ENCODE assay signal across 12 cellular contexts in the genomic region with DNA sequence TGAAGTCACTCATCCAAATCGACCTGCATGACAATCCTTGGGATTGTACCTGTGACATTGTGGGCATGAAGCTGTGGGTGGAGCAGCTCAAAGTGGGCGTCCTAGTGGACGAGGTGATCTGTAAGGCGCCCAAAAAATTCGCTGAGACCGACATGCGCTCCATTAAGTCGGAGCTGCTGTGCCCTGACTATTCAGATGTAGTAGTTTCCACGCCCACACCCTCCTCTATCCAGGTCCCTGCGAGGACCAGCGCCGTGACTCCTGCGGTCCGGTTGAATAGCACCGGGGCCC. TPM values are rescaled to one million over a fixed set of nuclear protein-coding genes. Genes with fewer than 3 reads are reported as not detected.
DNase-seq lines count a peak whose midpoint lies in the region; ATAC-seq and TF ChIP-seq lines count a peak whose summit lies in the region.
"Had no signal": no experiment of that assay in that cellular context is flagged by ENCODE, and none has a peak within 500 bp of the region (broad histone marks: within the 10 kb centered on the region; RNA-seq: fewer than 3 reads in every experiment).

No MANE protein-coding gene starts in this region.

- DNase-seq in immature natural killer cell (no peak), spleen (no peak), CD1c-positive myeloid dendritic cell (ENCODE audit: extremely low spot score) (no peak), HuH-7.5 (ENCODE audit: low spot score) (no peak), occipital lobe (lab: John Stamatoyannopoulos, UW) (no peak)
- DNase-seq: activated naive CD4-positive, alpha-beta T cell treated with Interleukin-2 at 50 U/mL for 16 hours; HCEC 1CT; SIG-M5 had no signal

- H3K27me3 Mint-ChIP-seq in immature natural killer cell (ENCODE audit: low read depth in 3 of 3): peaks cover 18 to 49% (median 38%) of the 10 kb centered on the region in 3 donors

- H3K36me3 Mint-ChIP-seq in immature natural killer cell: peaks cover 0 to 4% (median 0%) of the 10 kb centered on the region in 3 donors
- H3K36me3 Mint-ChIP-seq: CD4-positive, CD25-positive, alpha-beta regulatory T cell had no signal

- peak overlapping the region in 1 of 6 donors; percentile 28 for H3K27ac Mint-ChIP-seq in immature natural killer cell
- H3K27ac Mint-ChIP-seq: CD4-positive, CD25-positive, alpha-beta regulatory T cell had no signal

- peaks cover 42 to 52% of the 10 kb centered on the region in 2 donors for H3K4me1 Mint-ChIP-seq in immature natural killer cell

- H3K79me2 ChIP-seq in KMS-11 (ENCODE audit: insufficient read depth, low read depth): no peaks in the 10 kb centered on the region

- H3K27ac ChIP-seq in KMS-11 (peak overlapping the region; percentile 87), cingulate gyrus (ENCODE audit: low read depth, low read length) (peak overlapping the region; percentile 14), spleen (no peak overlapping the region)

- H3K27me3 ChIP-seq in KMS-11 (ENCODE audit: insufficient read depth, low read depth) (no peaks in the 10 kb centered on the region; the same call in 1 of the 2 replicates), spleen (replicated peaks in 1 of 7) (peaks cover 5 to 70% (median 58%) of the 10 kb centered on the region in 7 donors)

- H2AFZ ChIP-seq in KMS-11 (ENCODE audit: low read depth): peak overlapping the region; percentile 81; the same call in 1 of the 2 replicates

- no peak for TF ChIP-seq POLR2A in spleen (IDR thresholded peaks at IDR 0.05)

- TF ChIP-seq CTCF in KMS-11 (conservative IDR thresholded peaks at IDR 0.05; ENCODE audit: low read depth, low read length) (no peak), spleen (IDR thresholded peaks at IDR 0.05 in 8 of 11, conservative IDR thresholded peaks at IDR 0.05 in 3 of 11) (no peak)

- no peak for ATAC-seq in GM19023 (IDR thresholded peaks at IDR 0.05; ENCODE audit: unreplicated experiment)

- H3K36me3 ChIP-seq in KMS-11 (ENCODE audit: insufficient read depth): no peaks in the 10 kb centered on the region
- no peaks in the 10 kb centered on the region for H3K36me3 ChIP-seq in spleen

- no peak overlapping the region for H3K4me3 ChIP-seq in KMS-11 (IDR thresholded peaks at IDR 0.05; ENCODE audit: insufficient read depth, low read depth, low read length)
- H3K4me3 ChIP-seq in spleen: peak overlapping the region in 6 of 8 donors; percentile 11 to 70 (median 36)

- H3K9ac ChIP-seq in KMS-11: no peak overlapping the region; the same call in 1 of the 2 replicates

- no peak overlapping the region for H3K4me2 ChIP-seq in KMS-11

- H4K20me1 ChIP-seq in KMS-11 (ENCODE audit: insufficient read depth): no peaks in the 10 kb centered on the region

- 27 to 64% (median 46%) methylated on average over 15 of the region's 15 CpGs for WGBS in spleen, 5 donors

- intact Hi-C loops in spleen (cut with DNase I; ENCODE audit: low total_unique reads): no loop called here

- H3K9me3 Mint-ChIP-seq in immature natural killer cell: peaks cover 0 to 1% (median 0%) of the 10 kb centered on the region in 6 donors

- peak overlapping the region; percentile 84 to 94 (median 87) for H3K4me3 Mint-ChIP-seq in immature natural killer cell

- H3K4me1 ChIP-seq in KMS-11 (ENCODE audit: low read depth, poor library complexity, severe bottlenecking) (no peaks in the 10 kb centered on the region), spleen (peaks cover 9 to 45% (median 36%) of the 10 kb centered on the region in 6 donors)

- peaks cover 0 to 9% (median 0%) of the 10 kb centered on the region in 8 donors for H3K9me3 ChIP-seq in spleen

RNA-seq across cellular contexts. Expression of gene SLITRK5, which starts 5.8 kb away (rescaled TPM):
- polyA plus RNA-seq in immature natural killer cell: under 1 TPM in 2 of 3 donors, not detected in 1; 0.07 to 0.16 TPM
- under 1 TPM in 6 of 7 donors, not detected in 1; 0.03 to 0.26 (median 0.12) TPM for total RNA-seq in spleen
- polyA plus RNA-seq in spleen: under 1 TPM; under 0.01 to 0.03 (median under 0.01) TPM
- 48.2 TPM for total RNA-seq in occipital lobe
- polyA plus RNA-seq: CD4-positive, CD25-positive, alpha-beta regulatory T cell had no signal

Comparison
In these comparisons a context has a peak if more than half of its experiments do, and no peak if none do; other contexts are left out.
1. H3K27ac ChIP-seq: peak in KMS-11 (single experiment) and cingulate gyrus (single experiment); none in spleen (0 of 8).
2. RNA of gene SLITRK5, which starts 5.8 kb away (total RNA-seq): 48.2 TPM in occipital lobe (single experiment); 0.03 to 0.26 TPM in spleen; every median in the first group is over 10 times any median in the second.